ENCODE assay signal across 1 cellular context in the genomic region with DNA sequence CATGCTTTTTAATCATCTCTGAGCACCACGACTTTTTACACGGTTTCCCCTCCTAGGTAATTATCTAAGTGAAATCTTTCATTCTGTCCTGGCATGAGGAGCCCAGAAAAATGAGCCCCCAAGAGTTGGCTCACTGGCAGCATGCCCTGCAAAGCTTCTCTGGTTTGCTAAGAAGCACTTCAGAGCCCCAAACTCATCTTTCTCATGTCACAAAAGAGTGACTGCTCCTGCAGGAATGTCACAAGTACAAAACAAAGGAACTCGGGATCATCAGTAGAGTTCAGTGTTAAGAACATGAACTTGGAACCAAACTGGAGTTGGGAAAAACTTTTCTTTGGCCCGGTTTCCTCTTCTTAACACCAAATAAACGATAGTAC.
TF ChIP-seq lines count a peak whose summit lies in the region.

No MANE protein-coding gene starts in this region.

TF ChIP-seq in WTC11, 78 proteins besides CTCF, POLR2A, EP300 and RAD21 (continued from another document):
- TF ChIP-seq, protein P1, sequence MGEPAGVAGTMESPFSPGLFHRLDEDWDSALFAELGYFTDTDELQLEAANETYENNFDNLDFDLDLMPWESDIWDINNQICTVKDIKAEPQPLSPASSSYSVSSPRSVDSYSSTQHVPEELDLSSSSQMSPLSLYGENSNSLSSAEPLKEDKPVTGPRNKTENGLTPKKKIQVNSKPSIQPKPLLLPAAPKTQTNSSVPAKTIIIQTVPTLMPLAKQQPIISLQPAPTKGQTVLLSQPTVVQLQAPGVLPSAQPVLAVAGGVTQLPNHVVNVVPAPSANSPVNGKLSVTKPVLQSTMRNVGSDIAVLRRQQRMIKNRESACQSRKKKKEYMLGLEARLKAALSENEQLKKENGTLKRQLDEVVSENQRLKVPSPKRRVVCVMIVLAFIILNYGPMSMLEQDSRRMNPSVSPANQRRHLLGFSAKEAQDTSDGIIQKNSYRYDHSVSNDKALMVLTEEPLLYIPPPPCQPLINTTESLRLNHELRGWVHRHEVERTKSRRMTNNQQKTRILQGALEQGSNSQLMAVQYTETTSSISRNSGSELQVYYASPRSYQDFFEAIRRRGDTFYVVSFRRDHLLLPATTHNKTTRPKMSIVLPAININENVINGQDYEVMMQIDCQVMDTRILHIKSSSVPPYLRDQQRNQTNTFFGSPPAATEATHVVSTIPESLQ (CRISPR knock-in tag; IDR thresholded peaks at IDR 0.05), result no peak
- TF ChIP-seq FOXJ3 (CRISPR knock-in tag; IDR thresholded peaks at IDR 0.05; ENCODE audit: borderline replicate concordance) (no peak), GRHL2 (CRISPR knock-in tag; IDR thresholded peaks at IDR 0.05; ENCODE audit: insufficient replicate concordance, severe bottlenecking) (no peak), FOXP1 (CRISPR knock-in tag; IDR thresholded peaks at IDR 0.05; ENCODE audit: borderline replicate concordance) (no peak), CREM (CRISPR knock-in tag; IDR thresholded peaks at IDR 0.05) (no peak)
